ENCODE assay signal across 23 cellular contexts in the genomic region with DNA sequence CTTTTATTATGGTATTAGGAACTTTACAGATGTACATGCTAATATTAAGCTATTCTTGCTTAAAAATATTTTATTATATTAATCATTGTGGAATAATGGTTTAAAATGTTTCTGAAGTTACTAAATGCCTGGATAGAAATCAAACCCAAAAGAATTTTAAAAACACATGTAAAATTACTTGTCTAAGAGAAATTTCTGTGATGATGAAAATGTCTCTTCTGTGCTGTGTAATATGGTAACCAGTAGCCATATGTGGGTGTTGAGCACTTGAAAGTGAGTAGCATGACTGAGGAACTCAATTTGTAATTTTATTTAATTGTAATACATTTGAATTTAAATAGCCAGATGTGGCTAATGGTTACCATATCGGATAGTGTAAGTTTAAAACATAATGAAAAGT.
"Had no signal": no experiment of that assay in that cellular context is flagged by ENCODE, and none has a peak within 500 bp of the region (broad histone marks: within the 10 kb centered on the region; RNA-seq: fewer than 3 reads in every experiment).

No MANE protein-coding gene starts in this region.

- H3K79me2 ChIP-seq: hepatocyte had no signal

- H3K36me3 Mint-ChIP-seq: activated CD4-positive, alpha-beta memory T cell treated with anti-CD3 and anti-CD28 coated beads for 36 hours; immature natural killer cell; naive thymus-derived CD8-positive, alpha-beta T cell; neural progenitor cell had no signal

- DNase-seq: activated CD4-positive, alpha-beta memory T cell treated with anti-CD3 and anti-CD28 coated beads for 36 hours; activated CD4-positive, alpha-beta T cell treated with anti-CD3 and anti-CD28 coated beads for 36 hours; activated effector memory CD4-positive, alpha-beta T cell treated with Interleukin-2 at 50 U/mL for 16 hours; activated naive CD4-positive, alpha-beta T cell treated with anti-CD3 and anti-CD28 coated beads for 36 hours; activated T-cell treated with anti-CD3 and anti-CD28 coated beads, Interleukin-2, amount 50 U/mL, for 72 hours; anterior cingulate cortex; brain microvascular endothelial cell; caudate nucleus; effector memory CD4-positive, alpha-beta T cell; immature natural killer cell; naive thymus-derived CD8-positive, alpha-beta T cell; SHP77 treated with DMSO at 0.1 percent for 48 hours; stimulated activated CD4-positive, alpha-beta T cell treated with anti-CD3 and anti-CD28 coated beads, Interleukin-1b, Interleukin-23, amount 100 ng/mL, for 48 hours; stomach; T-helper 9 cell; upper lobe of left lung had no signal

- H3K4me1 Mint-ChIP-seq: immature natural killer cell; naive thymus-derived CD8-positive, alpha-beta T cell had no signal

- H3K27ac Mint-ChIP-seq: activated CD4-positive, alpha-beta memory T cell treated with anti-CD3 and anti-CD28 coated beads for 36 hours; activated naive CD4-positive, alpha-beta T cell treated with anti-CD3 and anti-CD28 coated beads for 36 hours; activated T-cell treated with anti-CD3 and anti-CD28 coated beads, Interleukin-2, amount 50 U/mL, for 72 hours; immature natural killer cell; naive thymus-derived CD8-positive, alpha-beta T cell; neural progenitor cell; progenitor cell of endocrine pancreas had no signal

- H3K4me3 Mint-ChIP-seq: activated CD4-positive, alpha-beta memory T cell treated with anti-CD3 and anti-CD28 coated beads for 36 hours; activated CD4-positive, alpha-beta T cell treated with anti-CD3 and anti-CD28 coated beads for 36 hours; activated naive CD4-positive, alpha-beta T cell treated with anti-CD3 and anti-CD28 coated beads for 36 hours; immature natural killer cell; naive thymus-derived CD8-positive, alpha-beta T cell; neural progenitor cell had no signal

- H3K27me3 Mint-ChIP-seq: activated CD4-positive, alpha-beta memory T cell treated with anti-CD3 and anti-CD28 coated beads for 36 hours; progenitor cell of endocrine pancreas had no signal

- H3K27me3 ChIP-seq: brain microvascular endothelial cell, esophagus muscularis mucosa, hepatocyte, neural progenitor cell, stomach, upper lobe of left lung had no signal

- H3K27ac ChIP-seq: hepatocyte, neural progenitor cell, stomach, upper lobe of left lung had no signal

- H2AFZ ChIP-seq: hepatocyte, neural progenitor cell had no signal

- H3K4me3 ChIP-seq: esophagus muscularis mucosa, hepatocyte, lung, neural progenitor cell, skin epidermis, stomach, upper lobe of left lung had no signal

- H3K4me2 ChIP-seq: hepatocyte, neural progenitor cell had no signal

- ATAC-seq: left lobe of liver; naive thymus-derived CD8-positive, alpha-beta T cell had no signal

- H3K9me3 ChIP-seq: esophagus muscularis mucosa, stomach, upper lobe of left lung had no signal

- H3K4me1 ChIP-seq: neural progenitor cell, upper lobe of left lung had no signal

- H3K9me3 Mint-ChIP-seq: activated CD4-positive, alpha-beta memory T cell treated with anti-CD3 and anti-CD28 coated beads for 36 hours; immature natural killer cell had no signal

- H3K36me3 ChIP-seq: brain microvascular endothelial cell, esophagus muscularis mucosa, neural progenitor cell, stomach, upper lobe of left lung had no signal

- H3K9ac ChIP-seq: neural progenitor cell had no signal
